ENCODE assay signal across 7 cellular contexts in genomic region chr4:81377231-81377630, GRCh38.
"Had no signal": no experiment of that assay in that cellular context is flagged by ENCODE, and none has a peak within 500 bp of the region (broad histone marks: within the 10 kb centered on the region; RNA-seq: fewer than 3 reads in every experiment).

No MANE protein-coding gene starts in this region.

- ATAC-seq: HCT116 had no signal

- H3K27ac ChIP-seq: GM23248 had no signal

- DNase-seq: GM23248, GOT3, H7, HFFc6, IMR-90 had no signal

- H3K9me3 Mint-ChIP-seq: HFFc6 had no signal

- H3K27ac Mint-ChIP-seq: HFFc6 had no signal

- H3K4me3 Mint-ChIP-seq: HFFc6 had no signal

- H3K4me3 ChIP-seq: GM23248, HAP-1 had no signal
